Comparison of ENCODE assay signal across 9 cellular contexts in the genomic region with DNA sequence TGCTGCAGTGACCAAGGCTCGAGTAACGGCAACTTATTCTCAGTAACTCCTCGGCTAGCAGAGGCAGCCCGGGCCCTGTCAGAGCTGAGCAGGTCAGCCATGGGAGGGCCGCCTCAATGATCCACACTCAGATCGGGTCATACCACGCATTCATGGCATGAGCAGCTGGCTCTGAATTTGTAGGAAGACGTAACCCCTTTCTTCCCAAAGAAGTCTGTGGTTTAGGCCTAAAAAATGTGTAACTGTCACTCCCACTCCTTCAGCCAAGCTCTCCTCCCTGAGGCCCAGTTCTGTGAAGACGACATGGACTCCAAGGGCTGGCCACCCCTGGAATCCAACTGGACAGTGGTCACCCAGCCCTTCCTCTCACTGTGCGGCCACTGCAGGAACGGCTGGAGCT. TPM values are rescaled to one million over a fixed set of nuclear protein-coding genes. Genes with fewer than 3 reads are reported as not detected.
DNase-seq lines count a peak whose midpoint lies in the region; ATAC-seq, FAIRE-seq and TF ChIP-seq lines count a peak whose summit lies in the region.
"Had no signal": no experiment of that assay in that cellular context is flagged by ENCODE, and none has a peak within 500 bp of the region (broad histone marks: within the 10 kb centered on the region; RNA-seq: fewer than 3 reads in every experiment).

No MANE protein-coding gene starts in this region.

- H3K4me2 ChIP-seq in GM23338 = no peak overlapping the region
- peak overlapping the region; percentile 87 for H3K4me2 ChIP-seq in keratinocyte (ENCODE audit: control insufficient read depth, extremely low read depth, insufficient read depth, low read depth, low read length)

- peak overlapping the region; percentile 80 for H3K27ac Mint-ChIP-seq in GM23338
- H3K27ac Mint-ChIP-seq in stimulated activated naive B cell treated with anti-CD40 and anti-IgM and Interleukin-4, amounts not matched to agents 10 μg/mL and 1 μg/mL and 100 μg/mL, for 72 hours = peak overlapping the region; percentile 31

- ATAC-seq in GM23338 (no peak), HG03571 (IDR thresholded peaks at IDR 0.05; ENCODE audit: unreplicated experiment) (no peak)
- no peak for ATAC-seq in stimulated activated naive B cell treated with anti-CD40 and anti-IgM and Interleukin-4, amounts not matched to agents 10 μg/mL and 1 μg/mL and 100 μg/mL, for 72 hours (replicated peaks)

- no peaks in the 10 kb centered on the region for H3K9me2 ChIP-seq in GM23338 (ENCODE audit: insufficient read depth)

- H3K9me3 Mint-ChIP-seq in GM23338 = no peaks in the 10 kb centered on the region
- H3K9me3 Mint-ChIP-seq in stimulated activated naive B cell treated with anti-CD40 and anti-IgM and Interleukin-4, amounts not matched to agents 10 μg/mL and 1 μg/mL and 100 μg/mL, for 72 hours = no peaks in the 10 kb centered on the region
- H3K9me3 Mint-ChIP-seq: activated T-cell treated with anti-CD3 and anti-CD28 coated beads, Interleukin-2, amount 50 U/mL, for 24 hours had no signal

- DNase-seq in GM23338 (ENCODE audit: low spot score) (no peak), brain microvascular endothelial cell (peak; percentile 45), keratinocyte (ENCODE audit: low read depth, low spot score) (no peak), HAP-1 (ENCODE audit: low spot score in 2 of 2) (no peak), SW 1271 (lab: John Stamatoyannopoulos, UW) (no peak)
- no peak for DNase-seq in stimulated activated naive B cell treated with anti-CD40 and anti-IgM and Interleukin-4, amounts not matched to agents 10 μg/mL and 1 μg/mL and 100 μg/mL, for 72 hours
- DNase-seq in stimulated activated CD4-positive, alpha-beta T cell treated with anti-CD3 and anti-CD28 coated beads, Interleukin-4, amount 100 ng/mL, for 24 hours = no peak
- DNase-seq: activated T-cell treated with anti-CD3 and anti-CD28 coated beads, Interleukin-2, amount 50 U/mL, for 24 hours had no signal

- no peak for FAIRE-seq in keratinocyte (lab: Jason Lieb, UNC)

- no peaks in the 10 kb centered on the region for H3K9me3 ChIP-seq in keratinocyte (ENCODE audit: control insufficient read depth, low read depth, low read length)
- no peaks in the 10 kb centered on the region for H3K9me3 ChIP-seq in HAP-1

- H3K27ac ChIP-seq in GM23338 (ENCODE audit: low read depth) = no peak overlapping the region
- H3K27ac ChIP-seq in brain microvascular endothelial cell = peak overlapping the region; percentile 100
- H3K27ac ChIP-seq in keratinocyte (ENCODE audit: control insufficient read depth, insufficient read depth, low read length) = peak overlapping the region; percentile 100

- H4K20me1 ChIP-seq in GM23338 (replicated peaks; ENCODE audit: insufficient read depth) (no peaks in the 10 kb centered on the region), keratinocyte (ENCODE audit: control insufficient read depth, extremely low read depth, insufficient read depth, low read length) (no peaks in the 10 kb centered on the region)

- peaks cover 21% of the 10 kb centered on the region for H3K36me3 Mint-ChIP-seq in GM23338 (ENCODE audit: low read depth)
- peaks cover 21 to 30% of the 10 kb centered on the region in 2 donors for H3K36me3 Mint-ChIP-seq in stimulated activated naive B cell treated with anti-CD40 and anti-IgM and Interleukin-4, amounts not matched to agents 10 μg/mL and 1 μg/mL and 100 μg/mL, for 72 hours

- in situ Hi-C loops in brain microvascular endothelial cell (cut with HindIII; ENCODE audit: low pct_ligation_motif_present, low sequenced_read_pairs) (no loop called here), HAP-1 (cut with MboI; ENCODE audit: low sequenced_read_pairs) (no loop called here)

- H3K27me3 ChIP-seq in GM23338 (ENCODE audit: insufficient read depth) (no peaks in the 10 kb centered on the region), brain microvascular endothelial cell (replicated peaks) (no peaks in the 10 kb centered on the region), keratinocyte (ENCODE audit: control insufficient read depth, extremely low read depth, insufficient read depth, low read length) (no peaks in the 10 kb centered on the region), HAP-1 (ENCODE audit: low read depth) (no peaks in the 10 kb centered on the region)

- H3K9ac ChIP-seq in keratinocyte (ENCODE audit: control insufficient read depth, extremely low read depth, insufficient read depth, low read length) = peak overlapping the region; percentile 96

- dilution Hi-C loops in keratinocyte (cut with MboI; ENCODE audit: extremely low pct_ligation_motif_present, low sequenced_read_pairs) = no loop called here

- no peak for TF ChIP-seq CTCF in GM23338 (conservative IDR thresholded peaks at IDR 0.05; ENCODE audit: low read depth in 2 of 2)
- TF ChIP-seq CTCF in brain microvascular endothelial cell (IDR thresholded peaks at IDR 0.05; ENCODE audit: low read depth, low read length, missing control alignments) = no peak
- no peak for TF ChIP-seq CTCF in keratinocyte (optimal IDR thresholded peaks at IDR 0.05 in 1 of 3, IDR thresholded peaks at IDR 0.05 in 1 of 3, conservative IDR thresholded peaks at IDR 0.05 in 1 of 3; ENCODE audit: extremely low read depth in 1 of 3, insufficient read depth in 2 of 3, low read length in 3 of 3)

- peaks cover 6% of the 10 kb centered on the region for H3K9me1 ChIP-seq in keratinocyte (ENCODE audit: control insufficient read depth, extremely low read depth, insufficient read depth, low read length)

- H3K4me3 ChIP-seq in GM23338 (no peak overlapping the region), brain microvascular endothelial cell (ENCODE audit: low read depth, low read length) (no peak overlapping the region), keratinocyte (ENCODE audit: control insufficient read depth in 2 of 3, extremely low read depth in 1 of 3, insufficient read depth in 2 of 3, low read depth in 1 of 3, low read length in 3 of 3) (peak overlapping the region in 1 of 3 experiments; percentile 22), HAP-1 (no peak overlapping the region)

- H3K79me2 ChIP-seq in GM23338 (replicated peaks; ENCODE audit: insufficient read depth) = no peaks in the 10 kb centered on the region
- no peaks in the 10 kb centered on the region for H3K79me2 ChIP-seq in keratinocyte (ENCODE audit: control insufficient read depth, insufficient read depth, low read length)

- H3K27me3 Mint-ChIP-seq in GM23338 (ENCODE audit: insufficient read depth, low read depth, poor library complexity) = peaks cover 6% of the 10 kb centered on the region
- H3K27me3 Mint-ChIP-seq in stimulated activated naive B cell treated with anti-CD40 and anti-IgM and Interleukin-4, amounts not matched to agents 10 μg/mL and 1 μg/mL and 100 μg/mL, for 72 hours = no peaks in the 10 kb centered on the region
- H3K27me3 Mint-ChIP-seq: activated T-cell treated with anti-CD3 and anti-CD28 coated beads, Interleukin-2, amount 50 U/mL, for 24 hours had no signal

- H3F3A ChIP-seq in GM23338 (replicated peaks; ENCODE audit: low read depth) = no peaks in the 10 kb centered on the region

- no peak overlapping the region for H3K4me3 Mint-ChIP-seq in GM23338
- no peak overlapping the region for H3K4me3 Mint-ChIP-seq in stimulated activated naive B cell treated with anti-CD40 and anti-IgM and Interleukin-4, amounts not matched to agents 10 μg/mL and 1 μg/mL and 100 μg/mL, for 72 hours
- H3K4me3 Mint-ChIP-seq: activated T-cell treated with anti-CD3 and anti-CD28 coated beads, Interleukin-2, amount 50 U/mL, for 24 hours had no signal

- H3K4me1 ChIP-seq in GM23338 (ENCODE audit: insufficient read depth) (peaks cover 5% of the 10 kb centered on the region), keratinocyte (ENCODE audit: control insufficient read depth, extremely low read depth, insufficient read depth, low read length) (peaks cover 45% of the 10 kb centered on the region), HAP-1 (no peaks in the 10 kb centered on the region)

- H3K36me3 ChIP-seq in GM23338 (ENCODE audit: insufficient read depth) = peaks cover 4% of the 10 kb centered on the region
- peaks cover 7% of the 10 kb centered on the region for H3K36me3 ChIP-seq in brain microvascular endothelial cell (replicated peaks)
- H3K36me3 ChIP-seq in keratinocyte (ENCODE audit: control insufficient read depth in 2 of 2, extremely low read depth in 1 of 2, insufficient read depth in 2 of 2, low read length in 2 of 2) = peaks cover 3 to 6% of the 10 kb centered on the region in 2 experiments
- peaks cover 5% of the 10 kb centered on the region for H3K36me3 ChIP-seq in HAP-1 (replicated peaks)

- peaks cover 33% of the 10 kb centered on the region; the same call in 2 of the 3 replicates for H3K4me1 Mint-ChIP-seq in GM23338
- H3K4me1 Mint-ChIP-seq in stimulated activated naive B cell treated with anti-CD40 and anti-IgM and Interleukin-4, amounts not matched to agents 10 μg/mL and 1 μg/mL and 100 μg/mL, for 72 hours = peaks cover 0 to 3% of the 10 kb centered on the region in 2 donors

- H2AFZ ChIP-seq in GM23338 = no peak overlapping the region
- H2AFZ ChIP-seq in keratinocyte (ENCODE audit: control insufficient read depth, low read length) = peak overlapping the region; percentile 85

TF ChIP-seq in GM23338, 12 proteins besides CTCF, POLR2A, EP300 and RAD21 (continues in another document):
- no peak for TF ChIP-seq ZNF114 (CRISPR knock-in tag; IDR thresholded peaks at IDR 0.05)
- TF ChIP-seq CREB1 (CRISPR knock-in tag; IDR thresholded peaks at IDR 0.05; ENCODE audit: low read depth) = no peak

RNA-seq across cellular contexts. Expression of gene PPP2R1B, which starts 30.0 kb away (rescaled TPM):
- 75.3 and 82.0 TPM in 2 replicates for total RNA-seq in GM23338 (2014; rRNA removed; shearing (Covaris generic))
- polyA plus RNA-seq in GM23338 (2016; fragmentation: Nextera tagmentation; extraction: Ambion mirVana) (15.9 and 18.5 TPM in 2 replicates), keratinocyte (22.3 to 35.1 TPM (median 33.6 TPM) in 3 replicates)
- 15.3 TPM for polyA plus RNA-seq in keratinocyte (2011; ENCODE audit: low read depth)
- polyA plus RNA-seq in keratinocyte (2011; cell fraction: cytosol; rRNA removed) = 19.2 and 33.8 TPM in 2 replicates
- polyA plus RNA-seq in keratinocyte (2011; cell fraction: nucleus; rRNA removed) = 25.6 and 32.7 TPM in 2 replicates
- polyA plus RNA-seq in keratinocyte (2012; ENCODE audit: low replicate concordance) = 12.1 and 25.1 TPM in 2 replicates
- polyA minus RNA-seq in keratinocyte = 26.6 to 60.6 TPM (median 45.5 TPM) in 3 replicates
- polyA minus RNA-seq in keratinocyte (2011; cell fraction: cytosol; rRNA and poly(A)+ RNA removed) = 25.9 TPM
- 21.6 and 40.2 TPM in 2 replicates for polyA minus RNA-seq in keratinocyte (2011; cell fraction: nucleus; rRNA and poly(A)+ RNA removed)
